In genomic region chr4:16692021-16692420, GRCh38 we compare ENCODE assay signal across 1 cellular context.
TF ChIP-seq lines count a peak whose summit lies in the region.

No MANE protein-coding gene starts in this region.

TF ChIP-seq in IMR-90, 13 proteins besides CTCF, POLR2A, EP300 and RAD21:
- TF ChIP-seq FOS (IDR thresholded peaks at IDR 0.05; ENCODE audit: low read depth, low read length) (no peak; the same call in 1 of the 2 replicates), CEBPB (IDR thresholded peaks at IDR 0.05; ENCODE audit: low read depth, low read length) (peak; percentile 55; the same call in 1 of the 2 replicates), MAFK (IDR thresholded peaks at IDR 0.05; ENCODE audit: low read depth, low read length) (peak; percentile 24), BHLHE40 (IDR thresholded peaks at IDR 0.05; ENCODE audit: low read depth, low read length) (peak; percentile 39; the same call in 1 of the 2 replicates)
TF ChIP-seq in IMR-90: peak in this region for 3.
